ENCODE assay signal across 9 cellular contexts in genomic region chr2:25606892-25607291, GRCh38.
A peak's percentile ranks its signal among the peaks of the same experiment; 100 is the strongest.
DNase-seq lines count a peak whose midpoint lies in the region; ATAC-seq, FAIRE-seq and TF ChIP-seq lines count a peak whose summit lies in the region.
"Had no signal": no experiment of that assay in that cellular context is flagged by ENCODE, and none has a peak within 500 bp of the region (broad histone marks: within the 10 kb centered on the region; RNA-seq: fewer than 3 reads in every experiment).

No MANE protein-coding gene starts in this region.

- DNase-seq in EH (ENCODE audit: low read depth) (peak; percentile 57), NCI-H2227 treated with DMSO at 0.1 percent for 48 hours (lab: John Stamatoyannopoulos, UW) (peak; percentile 12), putamen (ENCODE audit: low spot score) (no peak)

- H3K27me3 Mint-ChIP-seq in nephron (ENCODE audit: low read depth) = no peaks in the 10 kb centered on the region
- H3K27me3 Mint-ChIP-seq: dendritic cell treated with granulocyte-macrophage colony-stimulating factor and Interleukin-4, amounts not matched to agents 40 ng/mL and 50 ng/mL, for 4 days had no signal

- no peaks in the 10 kb centered on the region for H3K9me3 Mint-ChIP-seq in nephron
- H3K9me3 Mint-ChIP-seq: dendritic cell treated with granulocyte-macrophage colony-stimulating factor and Interleukin-4, amounts not matched to agents 40 ng/mL and 50 ng/mL, for 4 days had no signal

- no peak overlapping the region for H3K4me3 Mint-ChIP-seq in nephron
- H3K4me3 Mint-ChIP-seq: dendritic cell treated with granulocyte-macrophage colony-stimulating factor and Interleukin-4, amounts not matched to agents 40 ng/mL and 50 ng/mL, for 4 days had no signal

- H3K4me1 Mint-ChIP-seq in nephron = no peaks in the 10 kb centered on the region

- ATAC-seq in HG02571 (IDR thresholded peaks at IDR 0.05; ENCODE audit: unreplicated experiment) (no peak), HG03108 (IDR thresholded peaks at IDR 0.05; ENCODE audit: unreplicated experiment) (no peak)

- TF ChIP-seq CTCF in 22Rv1 (IDR thresholded peaks at IDR 0.05) (peak; percentile 79), nephron (IDR thresholded peaks at IDR 0.05; ENCODE audit: unreplicated experiment in 3 of 3) (peak; percentile 50 to 55 (median 54))

- peak; percentile 62 for FAIRE-seq in colon (lab: Jason Lieb, UNC)

- H3K27ac ChIP-seq in 22Rv1 = no peak overlapping the region

- no peak overlapping the region for H3K27ac Mint-ChIP-seq in nephron
- H3K27ac Mint-ChIP-seq: dendritic cell treated with granulocyte-macrophage colony-stimulating factor and Interleukin-4, amounts not matched to agents 40 ng/mL and 50 ng/mL, for 4 days had no signal

- H3K36me3 Mint-ChIP-seq in nephron (ENCODE audit: low read depth) = no peaks in the 10 kb centered on the region
